In the genomic region with DNA sequence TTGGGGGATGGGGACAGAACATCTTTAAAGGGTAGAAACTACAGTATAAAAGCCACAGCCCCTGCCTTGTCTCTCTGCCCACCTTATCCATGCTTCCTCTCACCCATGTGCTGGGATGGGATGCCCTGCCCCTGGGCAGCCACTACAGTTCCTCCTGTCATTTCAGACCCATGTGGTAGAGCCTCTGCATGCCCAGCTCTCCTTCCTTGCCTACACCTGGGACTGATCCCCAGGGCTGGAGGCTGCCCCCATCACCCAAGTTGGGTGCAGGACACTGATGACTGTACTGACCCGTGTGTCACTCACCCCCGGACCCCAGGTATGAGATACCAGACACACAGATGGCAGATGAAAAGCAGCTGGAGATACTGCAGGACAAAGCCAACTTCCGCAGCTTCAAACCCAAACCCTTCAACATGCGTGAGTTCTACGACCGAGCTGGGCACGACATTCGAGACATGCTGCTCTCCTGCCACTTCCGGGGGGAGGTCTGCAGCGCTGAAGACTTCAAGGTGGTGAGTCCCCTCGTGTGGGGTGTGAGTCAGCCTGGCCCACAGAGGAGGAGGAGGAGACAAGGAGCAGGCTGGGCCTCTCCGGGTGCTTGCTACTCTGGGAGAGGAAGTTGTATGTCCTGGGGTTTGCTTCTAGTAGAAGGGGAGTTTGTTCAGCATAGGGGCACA, we compare ENCODE assay signal across 6 cellular contexts. TPM values are rescaled to one million over a fixed set of nuclear protein-coding genes. Genes with fewer than 3 reads are reported as not detected.
A peak's percentile ranks its signal among the peaks of the same experiment; 100 is the strongest.
DNase-seq lines count a peak whose midpoint lies in the region; TF ChIP-seq lines count a peak whose summit lies in the region.

No MANE protein-coding gene starts in this region.

- no peaks in the 10 kb centered on the region for H3K9me3 Mint-ChIP-seq in activated naive CD8-positive, alpha-beta T cell treated with anti-CD3 and anti-CD28 coated beads for 36 hours

- peaks cover 2 to 5% of the 10 kb centered on the region in 2 donors for H3K4me1 ChIP-seq in ascending aorta

- H3K4me3 Mint-ChIP-seq in activated naive CD8-positive, alpha-beta T cell treated with anti-CD3 and anti-CD28 coated beads for 36 hours, result peak overlapping the region; percentile 82

- no peaks in the 10 kb centered on the region for H3K36me3 ChIP-seq in ascending aorta

- peaks cover 45% of the 10 kb centered on the region for H3K4me1 Mint-ChIP-seq in activated naive CD8-positive, alpha-beta T cell treated with anti-CD3 and anti-CD28 coated beads for 36 hours

- DNase-seq in SIG-M5 (lab: John Stamatoyannopoulos, UW), result peak; percentile 30
- DNase-seq in activated naive CD8-positive, alpha-beta T cell treated with anti-CD3 and anti-CD28 coated beads for 36 hours, result peak; percentile 83
- peak; percentile 40 to 73 for DNase-seq in stimulated activated CD8-positive, alpha-beta memory T cell treated with anti-CD3 and anti-CD28 coated beads, Interleukin-7, amount 100 ng/mL, for 4 hours (ENCODE audit: low read depth in 2 of 2)
- DNase-seq in ascending aorta (ENCODE audit: low spot score in 2 of 2), result no peak
- no peak for DNase-seq in dorsolateral prefrontal cortex
- no peak for DNase-seq in GF-D8 (lab: John Stamatoyannopoulos, UW)

- H3K27ac ChIP-seq in ascending aorta, result no peak overlapping the region
- H3K27ac ChIP-seq in dorsolateral prefrontal cortex, result peak overlapping the region in 13 of 59 donors; percentile 4 to 84 (median 35)

- peaks cover 5% of the 10 kb centered on the region for H3K36me3 Mint-ChIP-seq in activated naive CD8-positive, alpha-beta T cell treated with anti-CD3 and anti-CD28 coated beads for 36 hours

- intact Hi-C loops in ascending aorta (cut with DNase I), result loop anchor here (5.0 kb wide), 2 partner anchors 192 to 282 kb away; no protein-coding TSS in a partner anchor
- intact Hi-C loops in dorsolateral prefrontal cortex (cut with DNase I), result loop anchor here in 1 of 2 donors (10.0 kb wide), 1 partner anchor 195 kb away; no protein-coding TSS in a partner anchor

- no peaks in the 10 kb centered on the region for H3K27me3 ChIP-seq in ascending aorta
- no peaks in the 10 kb centered on the region for H3K27me3 ChIP-seq in dorsolateral prefrontal cortex

- H3K4me3 ChIP-seq in ascending aorta (no peak overlapping the region), dorsolateral prefrontal cortex (no peak overlapping the region)

- H3K27me3 Mint-ChIP-seq in activated naive CD8-positive, alpha-beta T cell treated with anti-CD3 and anti-CD28 coated beads for 36 hours, result peaks cover 11% of the 10 kb centered on the region

- no peaks in the 10 kb centered on the region for H3K9me3 ChIP-seq in ascending aorta

- no peak for TF ChIP-seq CTCF in ascending aorta (IDR thresholded peaks at IDR 0.05)
- TF ChIP-seq CTCF in dorsolateral prefrontal cortex (IDR thresholded peaks at IDR 0.05 in 54 of 56, conservative IDR thresholded peaks at IDR 0.05 in 2 of 56; ENCODE audit: low read depth in 1 of 56, partially characterized antibody in 56 of 56), result no peak

- H3K27ac Mint-ChIP-seq in activated naive CD8-positive, alpha-beta T cell treated with anti-CD3 and anti-CD28 coated beads for 36 hours, result peak overlapping the region; percentile 87

RNA-seq across cellular contexts. Expression of a gene that starts 2.2 kb away (rescaled TPM):
- 10 to 100 TPM; 10.8 TPM for total RNA-seq in activated naive CD8-positive, alpha-beta T cell treated with anti-CD3 and anti-CD28 coated beads for 36 hours
- total RNA-seq in ascending aorta (not detected), dorsolateral prefrontal cortex (10 to 100 TPM; 24.4 to 56.2 (median 38.4) TPM)

RNA-seq across cellular contexts. Expression of a gene that starts 25.6 kb away (rescaled TPM):
- 10 to 100 TPM; 65.8 to 74.8 TPM for total RNA-seq in activated naive CD8-positive, alpha-beta T cell treated with anti-CD3 and anti-CD28 coated beads for 36 hours
- total RNA-seq in ascending aorta, result 277 TPM
- 10 to 100 TPM; 30.8 to 66.7 (median 44.2) TPM for total RNA-seq in dorsolateral prefrontal cortex

RNA-seq across cellular contexts. Expression of a gene that starts 34.3 kb away (rescaled TPM):
- total RNA-seq in activated naive CD8-positive, alpha-beta T cell treated with anti-CD3 and anti-CD28 coated beads for 36 hours, result 100 to 1,000 TPM; 111 to 119 TPM
- total RNA-seq in ascending aorta (5.1 TPM), dorsolateral prefrontal cortex (10 to 100 TPM in 117 of 120 experiments, 1 to 10 TPM in 3; 9.2 to 27.7 (median 16.1) TPM)

RNA-seq across cellular contexts. Expression of a gene that starts 44.2 kb away (rescaled TPM):
- total RNA-seq in activated naive CD8-positive, alpha-beta T cell treated with anti-CD3 and anti-CD28 coated beads for 36 hours, result under 1 TPM; 0.39 to 0.86 TPM
- total RNA-seq in ascending aorta, result 12.2 TPM
- total RNA-seq in dorsolateral prefrontal cortex, result 10 to 100 TPM in 35 of 120 experiments, 1 to 10 TPM in 85; 2.0 to 47.2 (median 7.3) TPM

RNA-seq across cellular contexts. Expression of a gene that starts 52.5 kb away (rescaled TPM):
- total RNA-seq in activated naive CD8-positive, alpha-beta T cell treated with anti-CD3 and anti-CD28 coated beads for 36 hours, result 10 to 100 TPM; 48.3 to 49.2 TPM
- 19.8 TPM for total RNA-seq in ascending aorta
- total RNA-seq in dorsolateral prefrontal cortex, result 10 to 100 TPM; 34.1 to 74.3 (median 53.9) TPM

Comparison
In these comparisons a context has a peak if more than half of its experiments do, and no peak if none do; other contexts are left out.
1. DNase-seq: peak in SIG-M5 (single experiment), activated naive CD8-positive, alpha-beta T cell treated with anti-CD3 and anti-CD28 coated beads for 36 hours (single experiment) and stimulated activated CD8-positive, alpha-beta memory T cell treated with anti-CD3 and anti-CD28 coated beads, Interleukin-7, amount 100 ng/mL, for 4 hours (2 of 2); none in ascending aorta (0 of 2), dorsolateral prefrontal cortex (0 of 10) and GF-D8 (single experiment).
2. RNA of a gene that starts 2.2 kb away (total RNA-seq): 24.4 to 56.2 TPM in dorsolateral prefrontal cortex and 10.8 TPM in activated naive CD8-positive, alpha-beta T cell treated with anti-CD3 and anti-CD28 coated beads for 36 hours; not detected in ascending aorta (single experiment); every median in the first group is over 10 times any median in the second.